In genomic region chr17:5500804-5501391, GRCh38 we compare ENCODE assay signal across 8 cellular contexts. TPM values are rescaled to one million over a fixed set of nuclear protein-coding genes. Genes with fewer than 3 reads are reported as not detected.
DNase-seq lines count a peak whose midpoint lies in the region; ATAC-seq, FAIRE-seq and TF ChIP-seq lines count a peak whose summit lies in the region.

No MANE protein-coding gene starts in this region.

- no peak for ATAC-seq in HG03469 (IDR thresholded peaks at IDR 0.05; ENCODE audit: unreplicated experiment)

- 0% methylated on average over 25 to 38 of the region's 47 CpGs for WGBS in mesodermal cell (ENCODE audit: insufficient coverage in 2 of 2), 2 experiments

- TF ChIP-seq POLR2A in endothelial cell of umbilical vein (IDR thresholded peaks at IDR 0.05; ENCODE audit: low read depth, low read length): peak; percentile 23

- H3K9ac ChIP-seq in endothelial cell of umbilical vein (replicated peaks; ENCODE audit: extremely low read depth, insufficient read depth, low read length): no peak overlapping the region

- peak overlapping the region; percentile 78 for H3K4me2 ChIP-seq in endothelial cell of umbilical vein (ENCODE audit: insufficient read depth, low read length)

- peak; percentile 61 for DNase-seq in AG09319 (ENCODE audit: extremely low read depth, low read depth)
- no peak for DNase-seq in HFF-Myc (ENCODE audit: extremely low read depth, low read depth)
- peak; percentile 97 for DNase-seq in NCI-H82 (lab: John Stamatoyannopoulos, UW)
- DNase-seq in activated T-cell treated with anti-CD3 and anti-CD28 coated beads for 24 hours (ENCODE audit: low read depth): peak; percentile 59
- peak; percentile 85 for DNase-seq in endothelial cell of umbilical vein (ENCODE audit: low read depth, low spot score)
- DNase-seq in stimulated activated CD8-positive, alpha-beta memory T cell treated with anti-CD3 and anti-CD28 coated beads, Interleukin-12 subunit alpha, Interleukin-12 subunit beta, amount 100 ng/mL, for 24 hours (ENCODE audit: extremely low read depth): peak; percentile 50

- dilution Hi-C loops in endothelial cell of umbilical vein (cut with MboI; ENCODE audit: extremely low pct_ligation_motif_present, low sequenced_read_pairs): no loop called here

- H3K4me3 ChIP-seq in HFF-Myc (replicated peaks; ENCODE audit: low read depth, low read length): peak overlapping the region; percentile 51
- peak overlapping the region; percentile 30 to 79 (median 56) for H3K4me3 ChIP-seq in endothelial cell of umbilical vein (replicated peaks in 1 of 3; ENCODE audit: insufficient read depth in 1 of 3, low read depth in 1 of 3, low read length in 3 of 3)
- H3K4me3 ChIP-seq in mesodermal cell (ENCODE audit: extremely low read depth, insufficient read depth, low read length, poor library complexity, severe bottlenecking): peak overlapping the region; percentile 58

- H3K27ac ChIP-seq in endothelial cell of umbilical vein (ENCODE audit: insufficient read depth, low read depth, low read length): no peak overlapping the region
- H3K27ac ChIP-seq in mesodermal cell (ENCODE audit: low read depth, low read length, severe bottlenecking): peak overlapping the region; percentile 64

- BruUV-seq in endothelial cell of umbilical vein (replicated peaks; lab: Mats Ljungman, UMichigan): no TSS peak

- intact Hi-C loops in endothelial cell of umbilical vein (cut with micrococcal nuclease): loop anchor here (1.0 kb wide), 1 partner anchor 25 kb away; no protein-coding TSS in a partner anchor

- no peaks in the 10 kb centered on the region for H3K79me2 ChIP-seq in endothelial cell of umbilical vein (ENCODE audit: control insufficient read depth, insufficient read depth, low read length)

- H3K9me1 ChIP-seq in endothelial cell of umbilical vein (replicated peaks; ENCODE audit: control insufficient read depth, extremely low read depth, insufficient read depth, low read length): no peaks in the 10 kb centered on the region

- CTCF ChIA-PET in endothelial cell of umbilical vein (lab: Charles Lee): interaction anchor here (0.7 to 2.0 kb wide), 6 partner anchors 9 to 935 kb away, joined by 3 to 7 read pairs (median 4); partner anchors contain the start of genes C1QBP, DERL2 and MIS12

- no peaks in the 10 kb centered on the region for H3K9me3 ChIP-seq in endothelial cell of umbilical vein (replicated peaks; ENCODE audit: control insufficient read depth, insufficient read depth, low read length)
- no peaks in the 10 kb centered on the region for H3K9me3 ChIP-seq in mesodermal cell (ENCODE audit: control insufficient read depth, low read length)

- H3K36me3 ChIP-seq in endothelial cell of umbilical vein (ENCODE audit: control insufficient read depth in 2 of 2, extremely low read depth in 1 of 2, insufficient read depth in 2 of 2, low read length in 2 of 2): peaks cover 0 to 3% of the 10 kb centered on the region in 2 experiments
- peaks cover 4% of the 10 kb centered on the region for H3K36me3 ChIP-seq in mesodermal cell (ENCODE audit: control insufficient read depth, insufficient read depth, low read length)

- TF ChIP-seq CTCF in AG09319 (IDR thresholded peaks at IDR 0.05; ENCODE audit: low read depth, low read length) (no peak), HFF-Myc (IDR thresholded peaks at IDR 0.05; ENCODE audit: low read depth, low read length, missing control alignments) (no peak), endothelial cell of umbilical vein (IDR thresholded peaks at IDR 0.05; ENCODE audit: extremely low read depth in 1 of 2, insufficient read depth in 1 of 2, low read depth in 1 of 2, low read length in 2 of 2) (no peak)

- H2AFZ ChIP-seq in endothelial cell of umbilical vein (ENCODE audit: low read depth, low read length): peak overlapping the region; percentile 55

- H3K27me3 ChIP-seq in endothelial cell of umbilical vein (ENCODE audit: control insufficient read depth in 2 of 2, insufficient read depth in 2 of 2, low read length in 2 of 2): no peaks in the 10 kb centered on the region

- peaks cover 5% of the 10 kb centered on the region for H3K4me1 ChIP-seq in endothelial cell of umbilical vein (ENCODE audit: control insufficient read depth, extremely low read depth, insufficient read depth, low read length)
- H3K4me1 ChIP-seq in mesodermal cell (ENCODE audit: control insufficient read depth, insufficient read depth, low read length, poor library complexity, severe bottlenecking): peaks cover 4% of the 10 kb centered on the region

- FAIRE-seq in endothelial cell of umbilical vein (lab: Jason Lieb, UNC): peak; percentile 80

- no peaks in the 10 kb centered on the region for H4K20me1 ChIP-seq in endothelial cell of umbilical vein (replicated peaks; ENCODE audit: control insufficient read depth, extremely low read depth, insufficient read depth, low read length)

- POLR2A ChIA-PET in endothelial cell of umbilical vein (lab: Charles Lee): interaction anchor here (1.0 kb wide), 1 partner anchor 14 kb away, joined by 3 read pairs; the partner anchor contains the start of gene MIS12

TF ChIP-seq in endothelial cell of umbilical vein, 7 proteins besides CTCF, POLR2A, EP300 and RAD21:
- TF ChIP-seq, protein P1, sequence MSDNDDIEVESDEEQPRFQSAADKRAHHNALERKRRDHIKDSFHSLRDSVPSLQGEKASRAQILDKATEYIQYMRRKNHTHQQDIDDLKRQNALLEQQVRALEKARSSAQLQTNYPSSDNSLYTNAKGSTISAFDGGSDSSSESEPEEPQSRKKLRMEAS (IDR thresholded peaks at IDR 0.05; ENCODE audit: insufficient read depth, insufficient read length): no peak
- TF ChIP-seq POLR2AphosphoS5 (IDR thresholded peaks at IDR 0.05; ENCODE audit: insufficient read depth, low read depth, low read length): peak; percentile 41
TF ChIP-seq in endothelial cell of umbilical vein: peak in this region for 1.

RNA-seq across cellular contexts. Expression of gene MIS12, which starts 14.5 kb away (rescaled TPM):
- 18.6 and 20.1 TPM in 2 replicates for total RNA-seq in endothelial cell of umbilical vein
- 6.1 and 8.3 TPM in 2 replicates for polyA plus RNA-seq in endothelial cell of umbilical vein
- 8.4 and 9.6 TPM in 2 replicates for polyA plus RNA-seq in endothelial cell of umbilical vein (2011; cell fraction: cytosol; rRNA removed)
- polyA plus RNA-seq in endothelial cell of umbilical vein (2011; cell fraction: nucleus; rRNA removed): 14.6 and 24.1 TPM in 2 replicates
- 12.9 and 15.0 TPM in 2 replicates for polyA plus RNA-seq in endothelial cell of umbilical vein (2012)
- 16.3 and 20.6 TPM in 2 replicates for polyA minus RNA-seq in endothelial cell of umbilical vein
- 13.1 TPM for polyA minus RNA-seq in endothelial cell of umbilical vein (2011; cell fraction: cytosol; rRNA and poly(A)+ RNA removed)
- 12.2 and 19.2 TPM in 2 replicates for polyA minus RNA-seq in endothelial cell of umbilical vein (2011; cell fraction: nucleus; rRNA and poly(A)+ RNA removed)
- 23.3 TPM for polyA plus RNA-seq in mesodermal cell (2013, experiment 1 of 2)
- polyA plus RNA-seq in mesodermal cell (2013, experiment 2 of 2): 23.2 TPM

RNA-seq across cellular contexts. Expression of gene DERL2, which starts 14.9 kb away (rescaled TPM):
- total RNA-seq in endothelial cell of umbilical vein: 72.4 and 84.5 TPM in 2 replicates
- 84.7 and 117 TPM in 2 replicates for polyA plus RNA-seq in endothelial cell of umbilical vein
- 79.6 and 88.7 TPM in 2 replicates for polyA plus RNA-seq in endothelial cell of umbilical vein (2011; cell fraction: cytosol; rRNA removed)
- 79.3 and 94.5 TPM in 2 replicates for polyA plus RNA-seq in endothelial cell of umbilical vein (2011; cell fraction: nucleus; rRNA removed)
- 77.4 and 94.8 TPM in 2 replicates for polyA plus RNA-seq in endothelial cell of umbilical vein (2012)
- 47.2 and 48.8 TPM in 2 replicates for polyA minus RNA-seq in endothelial cell of umbilical vein
- polyA minus RNA-seq in endothelial cell of umbilical vein (2011; cell fraction: cytosol; rRNA and poly(A)+ RNA removed): 57.2 TPM
- 34.2 and 41.7 TPM in 2 replicates for polyA minus RNA-seq in endothelial cell of umbilical vein (2011; cell fraction: nucleus; rRNA and poly(A)+ RNA removed)
- polyA plus RNA-seq in mesodermal cell (2013, experiment 1 of 2): 62.0 TPM
- 59.4 TPM for polyA plus RNA-seq in mesodermal cell (2013, experiment 2 of 2)

RNA-seq across cellular contexts. Expression of gene DHX33, which starts 32.1 kb away (rescaled TPM):
- 24.4 and 25.3 TPM in 2 replicates for total RNA-seq in endothelial cell of umbilical vein
- 14.2 and 16.8 TPM in 2 replicates for polyA plus RNA-seq in endothelial cell of umbilical vein
- polyA plus RNA-seq in endothelial cell of umbilical vein (2011; cell fraction: cytosol; rRNA removed): 13.3 and 14.0 TPM in 2 replicates
- polyA plus RNA-seq in endothelial cell of umbilical vein (2011; cell fraction: nucleus; rRNA removed): 27.3 and 29.6 TPM in 2 replicates
- 20.1 and 26.0 TPM in 2 replicates for polyA plus RNA-seq in endothelial cell of umbilical vein (2012)
- polyA minus RNA-seq in endothelial cell of umbilical vein: 32.7 and 34.3 TPM in 2 replicates
- 26.2 TPM for polyA minus RNA-seq in endothelial cell of umbilical vein (2011; cell fraction: cytosol; rRNA and poly(A)+ RNA removed)
- 13.7 and 18.7 TPM in 2 replicates for polyA minus RNA-seq in endothelial cell of umbilical vein (2011; cell fraction: nucleus; rRNA and poly(A)+ RNA removed)
- polyA plus RNA-seq in mesodermal cell (2013, experiment 1 of 2): 13.6 TPM
- polyA plus RNA-seq in mesodermal cell (2013, experiment 2 of 2): 12.5 TPM
